Comparison of ENCODE assay signal across 8 cellular contexts in the genomic region with DNA sequence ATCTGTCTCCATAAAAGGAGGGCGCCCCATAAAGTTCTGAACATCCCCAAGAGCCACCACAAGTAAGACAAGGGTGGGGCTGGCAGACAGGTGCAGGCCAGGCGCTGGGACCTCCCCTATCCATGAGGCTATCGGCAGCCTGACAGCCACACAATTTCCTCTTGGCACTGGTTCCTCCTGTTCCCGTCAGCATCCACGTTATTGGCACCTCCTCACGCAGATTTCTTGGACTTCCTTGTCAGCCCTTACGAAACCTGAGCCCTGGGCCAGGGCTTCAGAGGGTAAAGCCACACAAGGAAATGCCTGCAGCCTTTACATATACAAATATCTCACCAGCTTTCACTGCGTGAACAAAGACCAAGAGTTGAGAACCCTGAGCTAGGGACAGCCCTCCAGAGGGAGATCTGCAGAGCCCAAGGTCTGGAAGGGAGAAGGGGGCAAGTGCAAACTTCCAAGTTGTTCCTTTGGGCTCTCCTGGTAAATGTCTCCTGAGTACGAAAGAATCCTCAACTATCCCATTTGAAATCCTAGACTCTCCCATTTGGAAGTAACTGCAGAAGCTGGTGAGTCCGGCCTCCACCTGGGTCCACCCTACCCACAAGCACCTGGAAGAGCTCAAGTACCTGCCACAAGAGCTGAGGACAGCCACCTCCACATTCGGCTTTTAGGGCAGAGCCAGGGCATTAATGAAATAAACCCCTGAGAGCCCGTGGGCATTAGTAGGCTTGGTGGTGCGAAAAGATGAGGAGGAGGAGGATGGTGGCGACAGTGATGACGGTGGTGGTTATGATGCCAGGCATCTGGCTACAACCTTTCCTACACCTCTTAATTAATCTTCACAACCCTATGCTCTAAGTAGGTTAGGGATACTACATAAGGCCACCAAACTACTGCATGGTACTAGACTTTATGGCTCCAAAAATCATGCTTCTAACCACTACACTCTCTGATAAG. TPM values are rescaled to one million over a fixed set of nuclear protein-coding genes. Genes with fewer than 3 reads are reported as not detected.
DNase-seq lines count a peak whose midpoint lies in the region; ATAC-seq, FAIRE-seq and TF ChIP-seq lines count a peak whose summit lies in the region.

No MANE protein-coding gene starts in this region.

- DNase-seq in DMS53 (lab: John Stamatoyannopoulos, UW) (peak; percentile 58), NCI-H2196 (lab: John Stamatoyannopoulos, UW; ENCODE audit: unreplicated experiment) (peak; percentile 64), astrocyte of the spinal cord (ENCODE audit: low read depth, low spot score) (peak; percentile 21), memory B cell (ENCODE audit: low spot score in 2 of 2) (peak in 1 of 2 donors; percentile 25), HTR-8/SVneo (ENCODE audit: insufficient read length, low spot score) (no peak), NCI-H2081 (lab: John Stamatoyannopoulos, UW) (no peak), GM12892 (ENCODE audit: insufficient read length) (no peak)

- peak overlapping the region; percentile 79 for H3K27ac Mint-ChIP-seq in memory B cell

- no peaks in the 10 kb centered on the region for H3K36me3 Mint-ChIP-seq in memory B cell

- H3K4me3 ChIP-seq in astrocyte of the spinal cord (ENCODE audit: low read depth, low read length), result no peak overlapping the region

- no peak for TF ChIP-seq CTCF in astrocyte of the spinal cord (IDR thresholded peaks at IDR 0.05; ENCODE audit: low read depth, low read length)

- TF ChIP-seq POLR2A in GM12892 (IDR thresholded peaks at IDR 0.05; ENCODE audit: low read depth, low read length), result no peak

- peaks cover 51% of the 10 kb centered on the region for H3K4me1 Mint-ChIP-seq in memory B cell

- H3K27me3 Mint-ChIP-seq in memory B cell, result no peaks in the 10 kb centered on the region

- FAIRE-seq in HTR-8/SVneo (lab: Jason Lieb, UNC) (no peak), GM12892 (lab: Jason Lieb, UNC) (no peak)

- no peaks in the 10 kb centered on the region for H3K9me3 Mint-ChIP-seq in memory B cell

- peak; percentile 8 for ATAC-seq in GM21737 (IDR thresholded peaks at IDR 0.05; ENCODE audit: unreplicated experiment)
- peak; percentile 53 for ATAC-seq in memory B cell (ENCODE audit: low read depth)

- peak overlapping the region; percentile 77 for H3K4me3 Mint-ChIP-seq in memory B cell

- in situ Hi-C loops in astrocyte of the spinal cord (cut with HindIII; ENCODE audit: low sequenced_read_pairs), result no loop called here

RNA-seq across cellular contexts. Expression of gene TC2N, which starts 5.5 kb away (rescaled TPM):
- polyA plus RNA-seq in GM12892 (2012; ENCODE audit: missing spikeins), result 5.0 TPM

Comparison
In these comparisons a context has a peak if more than half of its experiments do, and no peak if none do; other contexts are left out.
1. DNase-seq: peak in DMS53 (single experiment), NCI-H2196 (single experiment) and astrocyte of the spinal cord (single experiment); none in HTR-8/SVneo (single experiment), NCI-H2081 (0 of 2) and GM12892 (single experiment).